In the genomic region with DNA sequence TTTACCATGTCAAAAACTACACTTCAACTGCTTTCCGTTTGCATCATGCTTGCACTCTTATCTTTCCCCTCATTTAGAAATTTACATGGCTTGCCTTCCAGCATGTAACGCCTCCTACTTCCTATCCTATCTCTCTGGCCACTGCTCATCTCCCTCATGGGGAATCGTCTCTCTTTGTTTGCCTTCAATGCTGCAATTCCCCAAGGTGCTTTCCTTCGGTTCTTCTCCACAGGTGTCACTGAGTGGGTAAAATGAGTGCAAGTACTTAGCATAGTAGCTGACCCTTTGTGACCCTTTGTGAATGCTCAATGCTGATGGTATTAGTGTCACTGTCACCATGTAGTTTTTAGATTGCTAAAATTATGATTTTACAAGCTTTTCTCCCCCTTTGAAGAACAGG, we compare ENCODE assay signal across 1 cellular context.
TF ChIP-seq lines count a peak whose summit lies in the region.

No MANE protein-coding gene starts in this region.

TF ChIP-seq in WTC11, 78 proteins besides CTCF, POLR2A, EP300 and RAD21 (continued from another document):
- TF ChIP-seq, protein P1, sequence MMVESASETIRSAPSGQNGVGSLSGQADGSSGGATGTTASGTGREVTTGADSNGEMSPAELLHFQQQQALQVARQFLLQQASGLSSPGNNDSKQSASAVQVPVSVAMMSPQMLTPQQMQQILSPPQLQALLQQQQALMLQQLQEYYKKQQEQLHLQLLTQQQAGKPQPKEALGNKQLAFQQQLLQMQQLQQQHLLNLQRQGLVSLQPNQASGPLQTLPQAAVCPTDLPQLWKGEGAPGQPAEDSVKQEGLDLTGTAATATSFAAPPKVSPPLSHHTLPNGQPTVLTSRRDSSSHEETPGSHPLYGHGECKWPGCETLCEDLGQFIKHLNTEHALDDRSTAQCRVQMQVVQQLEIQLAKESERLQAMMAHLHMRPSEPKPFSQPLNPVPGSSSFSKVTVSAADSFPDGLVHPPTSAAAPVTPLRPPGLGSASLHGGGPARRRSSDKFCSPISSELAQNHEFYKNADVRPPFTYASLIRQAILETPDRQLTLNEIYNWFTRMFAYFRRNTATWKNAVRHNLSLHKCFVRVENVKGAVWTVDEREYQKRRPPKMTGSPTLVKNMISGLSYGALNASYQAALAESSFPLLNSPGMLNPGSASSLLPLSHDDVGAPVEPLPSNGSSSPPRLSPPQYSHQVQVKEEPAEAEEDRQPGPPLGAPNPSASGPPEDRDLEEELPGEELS (CRISPR knock-in tag; IDR thresholded peaks at IDR 0.05) = no peak
